ENCODE assay signal across 13 cellular contexts in the genomic region with DNA sequence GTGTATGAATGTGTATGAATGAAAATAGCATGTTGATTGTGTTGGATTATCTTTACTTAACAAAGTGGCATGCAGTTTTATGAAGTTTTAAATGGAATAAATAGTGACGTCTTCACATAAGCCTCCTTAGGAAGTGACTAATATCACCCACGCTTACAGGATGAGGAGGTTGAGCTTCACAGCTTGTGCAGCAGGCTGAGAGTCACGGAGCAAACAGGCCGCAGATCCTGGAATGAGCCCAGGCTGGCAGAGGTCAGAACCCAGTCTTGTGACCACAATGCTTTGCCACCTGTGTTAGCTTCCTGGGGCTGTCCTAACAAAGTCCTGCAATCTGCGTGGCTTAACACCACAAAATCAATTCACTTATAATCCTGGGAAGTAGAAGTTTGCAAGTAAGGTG. TPM values are rescaled to one million over a fixed set of nuclear protein-coding genes. Genes with fewer than 3 reads are reported as not detected.
A peak's percentile ranks its signal among the peaks of the same experiment; 100 is the strongest.
DNase-seq lines count a peak whose midpoint lies in the region; ATAC-seq, FAIRE-seq and TF ChIP-seq lines count a peak whose summit lies in the region.
"Had no signal": no experiment of that assay in that cellular context is flagged by ENCODE, and none has a peak within 500 bp of the region (broad histone marks: within the 10 kb centered on the region; RNA-seq: fewer than 3 reads in every experiment).

No MANE protein-coding gene starts in this region.

- RAD21 ChIA-PET in HCT116 (lab: Charles Lee; ENCODE audit: low non-redundant PET in 1 of 2, low total read pairs in 2 of 2, uncharacterized antibody in 2 of 2, unreplicated experiment in 2 of 2), result no interaction called here

- FAIRE-seq in D721Med (lab: Jason Lieb, UNC), result no peak

- H3K9me2 ChIP-seq in HCT116 (ENCODE audit: insufficient read depth), result no peaks in the 10 kb centered on the region

- no peak overlapping the region for H3K27ac ChIP-seq in HCT116 (ENCODE audit: low read depth, low read length)
- H3K27ac ChIP-seq in liver (ENCODE audit: low read depth in 1 of 2, low read length in 2 of 2), result no peak overlapping the region
- H3K27ac ChIP-seq: ovary had no signal

- peaks cover 2% of the 10 kb centered on the region for H3K9me3 Mint-ChIP-seq in activated CD4-positive, alpha-beta memory T cell treated with anti-CD3 and anti-CD28 coated beads, Interleukin-2, amount 10 ng/mL, durations not matched to agents 7 days and 5 days

- H3K27me3 ChIP-seq in HCT116 (ENCODE audit: insufficient read depth, low read length) (peaks cover 55% of the 10 kb centered on the region), liver (ENCODE audit: control insufficient read depth in 4 of 4, insufficient read depth in 4 of 4, low read length in 3 of 4) (peaks cover 0 to 7% (median 2%) of the 10 kb centered on the region in 4 donors)
- H3K27me3 ChIP-seq: ovary had no signal

- H3K9me3 ChIP-seq in HCT116 (ENCODE audit: control insufficient read depth in 1 of 2, insufficient read depth in 1 of 2, low read depth in 1 of 2, low read length in 2 of 2) (no peaks in the 10 kb centered on the region), liver (ENCODE audit: control insufficient read depth in 4 of 4, low read length in 3 of 4) (peaks cover 0 to 7% (median 3%) of the 10 kb centered on the region in 4 donors)
- H3K9me3 ChIP-seq: ovary had no signal

- ATAC-seq in HCT116, result no peak

- WGBS in liver, result 35% methylated on average over 5 of the region's 5 CpGs

- no peak overlapping the region for H3K9ac ChIP-seq in HCT116 (ENCODE audit: low read length)
- H3K9ac ChIP-seq in liver (ENCODE audit: low read depth in 1 of 2, low read length in 2 of 2), result no peak overlapping the region

- no peaks in the 10 kb centered on the region for H3K36me3 Mint-ChIP-seq in activated CD4-positive, alpha-beta memory T cell treated with anti-CD3 and anti-CD28 coated beads, Interleukin-2, amount 10 ng/mL, durations not matched to agents 7 days and 5 days (ENCODE audit: low read depth)

- no peak overlapping the region for H2AFZ ChIP-seq in HCT116 (ENCODE audit: low read depth, low read length, poor library complexity, severe bottlenecking)

- no peak for TF ChIP-seq RAD21 in HCT116 (IDR thresholded peaks at IDR 0.05; ENCODE audit: low read depth)
- no peak for TF ChIP-seq RAD21 in liver (IDR thresholded peaks at IDR 0.05)

- CTCF ChIA-PET in HCT116 (lab: Charles Lee), result no interaction called here
- CTCF ChIA-PET in activated CD4-positive, alpha-beta memory T cell treated with anti-CD3 and anti-CD28 coated beads, Interleukin-2, amount 10 ng/mL, durations not matched to agents 7 days and 5 days (lab: Charles Lee), result interaction anchor here (1.9 kb wide), 1 partner anchor 44 kb away, joined by 7 read pairs; no protein-coding TSS in a partner anchor

- no peak for TF ChIP-seq POLR2A in HCT116 (IDR thresholded peaks at IDR 0.05; ENCODE audit: borderline replicate concordance, extremely low read depth, insufficient read depth, insufficient read length)

- H3K27me3 Mint-ChIP-seq in activated CD4-positive, alpha-beta memory T cell treated with anti-CD3 and anti-CD28 coated beads, Interleukin-2, amount 10 ng/mL, durations not matched to agents 7 days and 5 days, result peaks cover 19% of the 10 kb centered on the region

- POLR2A ChIA-PET in HCT116 (lab: Charles Lee), result no interaction called here
- POLR2A ChIA-PET in activated CD4-positive, alpha-beta memory T cell treated with anti-CD3 and anti-CD28 coated beads, Interleukin-2, amount 10 ng/mL, durations not matched to agents 7 days and 5 days (lab: Charles Lee), result interaction anchor here (1.1 kb wide), 1 partner anchor 9 kb away, joined by 5 read pairs; no protein-coding TSS in a partner anchor

- peak; percentile 92 for DNase-seq in A172 (ENCODE audit: low spot score)
- no peak for DNase-seq in HCT116 (ENCODE audit: low read depth, low spot score)
- DNase-seq in activated CD4-positive, alpha-beta memory T cell treated with anti-CD3 and anti-CD28 coated beads, Interleukin-2, amount 10 ng/mL, durations not matched to agents 7 days and 5 days, result peak; percentile 75
- no peak for DNase-seq in NCI-H2029 (lab: John Stamatoyannopoulos, UW)
- no peak for DNase-seq in D721Med (ENCODE audit: insufficient read length, low spot score)
- no peak for DNase-seq in NCI-H526 (lab: John Stamatoyannopoulos, UW)
- DNase-seq in foreskin melanocyte, result no peak
- DNase-seq: C1 segment of cervical spinal cord, GOT3, NCI-H510A, ovary, T1000 had no signal

- 0 out of 2 replicates have a peak overlapping the region, but pooled peaks have one; percentile 10 for H3K4me2 ChIP-seq in HCT116 (ENCODE audit: low read length)

- no peaks in the 10 kb centered on the region for H3K79me2 ChIP-seq in HCT116 (ENCODE audit: insufficient read depth, low read length)

- no peaks in the 10 kb centered on the region for H3K36me3 ChIP-seq in HCT116 (ENCODE audit: control insufficient read depth in 1 of 2, insufficient read depth in 2 of 2, low read length in 2 of 2)
- no peaks in the 10 kb centered on the region for H3K36me3 ChIP-seq in liver (ENCODE audit: control insufficient read depth in 4 of 4, insufficient read depth in 3 of 4, low read depth in 1 of 4, low read length in 3 of 4)
- H3K36me3 ChIP-seq: ovary had no signal

- peaks cover 51% of the 10 kb centered on the region for H3K4me1 Mint-ChIP-seq in activated CD4-positive, alpha-beta memory T cell treated with anti-CD3 and anti-CD28 coated beads, Interleukin-2, amount 10 ng/mL, durations not matched to agents 7 days and 5 days

- H3K4me3 ChIP-seq in HCT116 (replicated peaks in 1 of 2; ENCODE audit: low read depth in 1 of 2, low read length in 2 of 2) (no peak overlapping the region), liver (ENCODE audit: low read depth in 1 of 3, low read length in 3 of 3) (no peak overlapping the region)
- H3K4me3 ChIP-seq: ovary had no signal

- peaks cover 0 to 7% of the 10 kb centered on the region in 2 experiments; a peak in 2 of 4 replicates for H3K4me1 ChIP-seq in HCT116 (ENCODE audit: control insufficient read depth in 1 of 2, insufficient read depth in 2 of 2, low read length in 2 of 2)
- no peaks in the 10 kb centered on the region for H3K4me1 ChIP-seq in liver (ENCODE audit: control insufficient read depth in 4 of 4, insufficient read depth in 4 of 4, low read length in 3 of 4)

- H4K20me1 ChIP-seq in HCT116 (ENCODE audit: insufficient read depth), result no peaks in the 10 kb centered on the region

- no TSS peak for BruUV-seq in HCT116 (replicated peaks; lab: Mats Ljungman, UMichigan)

- no peak for TF ChIP-seq CTCF in HCT116 (IDR thresholded peaks at IDR 0.05 in 2 of 3, conservative IDR thresholded peaks at IDR 0.05 in 1 of 3; ENCODE audit: borderline replicate concordance in 1 of 3, insufficient read depth in 1 of 3, low read depth in 2 of 3, low read length in 2 of 3)
- no peak for TF ChIP-seq CTCF in liver (IDR thresholded peaks at IDR 0.05; ENCODE audit: low read depth, low read length, missing input control)
- no peak for TF ChIP-seq CTCF in D721Med (IDR thresholded peaks at IDR 0.05; ENCODE audit: insufficient read depth, missing control alignments)

- intact Hi-C loops in HCT116 (cut with micrococcal nuclease), result no loop called here

- H3K4me3 Mint-ChIP-seq in activated CD4-positive, alpha-beta memory T cell treated with anti-CD3 and anti-CD28 coated beads, Interleukin-2, amount 10 ng/mL, durations not matched to agents 7 days and 5 days, result no peak overlapping the region

- peak overlapping the region; percentile 58 for H3K27ac Mint-ChIP-seq in activated CD4-positive, alpha-beta memory T cell treated with anti-CD3 and anti-CD28 coated beads, Interleukin-2, amount 10 ng/mL, durations not matched to agents 7 days and 5 days

TF ChIP-seq in HCT116, 20 proteins besides CTCF, POLR2A, EP300 and RAD21 (continues in another document):
- TF ChIP-seq YY1 (IDR thresholded peaks at IDR 0.05; ENCODE audit: extremely low read depth, insufficient replicate concordance, low read depth, low read length) (no peak), JUND (IDR thresholded peaks at IDR 0.05) (no peak), ZNF274 (IDR thresholded peaks at IDR 0.05; ENCODE audit: low read depth, low read length) (no peak), TCF7L2 (IDR thresholded peaks at IDR 0.05; ENCODE audit: borderline replicate concordance, extremely low read depth, insufficient read depth, insufficient read length) (no peak), ZFX (IDR thresholded peaks at IDR 0.05) (no peak)

TF ChIP-seq in liver, 16 proteins besides CTCF, POLR2A, EP300 and RAD21 (continues in another document):
- TF ChIP-seq, protein P1, sequence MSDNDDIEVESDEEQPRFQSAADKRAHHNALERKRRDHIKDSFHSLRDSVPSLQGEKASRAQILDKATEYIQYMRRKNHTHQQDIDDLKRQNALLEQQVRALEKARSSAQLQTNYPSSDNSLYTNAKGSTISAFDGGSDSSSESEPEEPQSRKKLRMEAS (IDR thresholded peaks at IDR 0.05), result no peak
- TF ChIP-seq SP1 (IDR thresholded peaks at IDR 0.05), result peak; percentile 8
- TF ChIP-seq FOXA2 (IDR thresholded peaks at IDR 0.05), result no peak
- peak in 1 of 2 donors; percentile 35 for TF ChIP-seq HNF4A (conservative IDR thresholded peaks at IDR 0.05)
- no peak for TF ChIP-seq NR2F2 (IDR thresholded peaks at IDR 0.05)

RNA-seq across cellular contexts. Expression of gene LAIR2, which starts 20.8 kb away (rescaled TPM):
- not detected in 2 replicates for total RNA-seq in A172 (2014; rRNA removed; shearing (Covaris generic))
- not detected for total RNA-seq in HCT116 (2021; ENCODE audit: unreplicated experiment)
- polyA plus RNA-seq in HCT116 (2012), result not detected in 2 replicates
- 1 to 10 TPM; 2.4 to 3.8 TPM for total RNA-seq in activated CD4-positive, alpha-beta memory T cell treated with anti-CD3 and anti-CD28 coated beads, Interleukin-2, amount 10 ng/mL, durations not matched to agents 7 days and 5 days
- total RNA-seq in liver, result under 1 TPM in 1 of 2 donors, not detected in 1; 0.19 TPM
- under 1 TPM in 1 of 2 donors, not detected in 1; 0.24 TPM for polyA plus RNA-seq in liver
- total RNA-seq: ovary had no signal
- polyA plus RNA-seq: ovary had no signal

RNA-seq across cellular contexts. Expression of gene LILRA2, which starts 50.2 kb away (rescaled TPM):
- not detected in 2 replicates for total RNA-seq in A172 (2014; rRNA removed; shearing (Covaris generic))
- total RNA-seq in HCT116 (2021; ENCODE audit: unreplicated experiment), result not detected
- polyA plus RNA-seq in HCT116 (2012), result not detected in 2 replicates
- total RNA-seq in activated CD4-positive, alpha-beta memory T cell treated with anti-CD3 and anti-CD28 coated beads, Interleukin-2, amount 10 ng/mL, durations not matched to agents 7 days and 5 days, result not detected
- 1 to 10 TPM; 3.1 to 8.2 TPM for total RNA-seq in liver
- polyA plus RNA-seq in liver, result 1 to 10 TPM; 1.3 to 5.2 TPM

RNA-seq across cellular contexts. Expression of gene CDC42EP5, which starts 50.3 kb away (rescaled TPM):
- total RNA-seq in A172 (2014; rRNA removed; shearing (Covaris generic)), result 17.2 and 19.1 TPM in 2 replicates
- total RNA-seq in HCT116 (2021; ENCODE audit: unreplicated experiment) (0.64 TPM), liver (under 1 TPM; 0.28 to 0.84 TPM)
- polyA plus RNA-seq in HCT116 (2012), result 0.75 and 0.91 TPM in 2 replicates
- total RNA-seq in activated CD4-positive, alpha-beta memory T cell treated with anti-CD3 and anti-CD28 coated beads, Interleukin-2, amount 10 ng/mL, durations not matched to agents 7 days and 5 days, result not detected
- 1 to 10 TPM in 1 of 2 donors, not detected in 1; 2.2 TPM for polyA plus RNA-seq in liver

RNA-seq across cellular contexts. Expression of gene LENG9, which starts 59.8 kb away (rescaled TPM):
- not detected in 2 replicates for total RNA-seq in A172 (2014; rRNA removed; shearing (Covaris generic))
- total RNA-seq in HCT116 (2021; ENCODE audit: unreplicated experiment) (9.0 TPM), liver (1 to 10 TPM; 1.3 to 6.9 TPM)
- polyA plus RNA-seq in HCT116 (2012), result 4.9 and 6.4 TPM in 2 replicates
- 1 to 10 TPM; 8.5 to 8.7 TPM for total RNA-seq in activated CD4-positive, alpha-beta memory T cell treated with anti-CD3 and anti-CD28 coated beads, Interleukin-2, amount 10 ng/mL, durations not matched to agents 7 days and 5 days
- polyA plus RNA-seq in liver, result 1 to 10 TPM in 1 of 2 donors, under 1 TPM in 1; 0.19 to 2.6 TPM

Comparison
In these comparisons a context has a peak if more than half of its experiments do, and no peak if none do; other contexts are left out.
1. DNase-seq: peak in A172 (single experiment) and activated CD4-positive, alpha-beta memory T cell treated with anti-CD3 and anti-CD28 coated beads, Interleukin-2, amount 10 ng/mL, durations not matched to agents 7 days and 5 days (single experiment); none in HCT116 (single experiment), NCI-H2029 (single experiment), D721Med (single experiment), NCI-H526 (0 of 2) and foreskin melanocyte (single experiment).